In the genomic region with DNA sequence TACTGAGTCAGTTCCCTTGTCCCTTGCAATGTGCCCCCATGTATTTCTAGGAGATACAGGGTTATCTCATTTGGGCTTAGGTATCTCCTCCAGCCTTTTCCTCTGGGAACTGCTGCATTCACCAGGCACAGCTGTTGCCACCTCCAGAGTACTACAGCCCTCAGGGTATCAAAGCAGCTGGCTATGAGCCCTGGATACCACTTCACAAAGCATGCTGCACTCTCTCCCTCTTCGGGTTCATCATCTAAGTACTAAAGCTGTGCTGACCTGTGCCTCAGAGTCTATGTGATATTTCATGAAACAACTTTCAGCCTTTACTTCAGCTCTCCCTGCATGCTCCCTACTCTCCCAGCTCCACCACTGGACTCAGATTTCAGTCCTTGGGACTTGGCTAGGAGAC, we compare ENCODE assay signal across 23 cellular contexts.
DNase-seq lines count a peak whose midpoint lies in the region; ATAC-seq and TF ChIP-seq lines count a peak whose summit lies in the region.
"Had no signal": no experiment of that assay in that cellular context is flagged by ENCODE, and none has a peak within 500 bp of the region (broad histone marks: within the 10 kb centered on the region; RNA-seq: fewer than 3 reads in every experiment).

No MANE protein-coding gene starts in this region.

- WGBS in heart right ventricle, 2 donors: 42 to 52% methylated on average over 1 of the region's 1 CpG
- WGBS in right cardiac atrium: 49% methylated on average over 1 of the region's 1 CpG

- H3K27me3 ChIP-seq in heart right ventricle (no peaks in the 10 kb centered on the region), right cardiac atrium (ENCODE audit: control insufficient read depth, insufficient read depth) (no peaks in the 10 kb centered on the region)

- H3K4me1 Mint-ChIP-seq in activated CD4-positive, alpha-beta T cell treated with anti-CD3 and anti-CD28 coated beads, Interleukin-2, amount 10 ng/mL, durations not matched to agents 24 days and 14 days: no peaks in the 10 kb centered on the region
- H3K4me1 Mint-ChIP-seq: GM23338 had no signal

- ATAC-seq in left cardiac atrium (peak; percentile 26 to 55), heart right ventricle (no peak), right cardiac atrium (peak; percentile 26 to 51), HG02623 (IDR thresholded peaks at IDR 0.05; ENCODE audit: unreplicated experiment) (no peak)
- ATAC-seq: GM23338, K562 had no signal

- H3K27ac ChIP-seq in heart right ventricle (no peak overlapping the region), right cardiac atrium (ENCODE audit: low read length) (no peak overlapping the region)
- H3K27ac ChIP-seq: PC-9, SK-N-MC had no signal

- H3K9me3 Mint-ChIP-seq in activated CD4-positive, alpha-beta T cell treated with anti-CD3 and anti-CD28 coated beads, Interleukin-2, amount 10 ng/mL, durations not matched to agents 24 days and 14 days: peaks cover 4% of the 10 kb centered on the region
- H3K9me3 Mint-ChIP-seq: HFFc6 had no signal

- no peak for TF ChIP-seq CTCF in heart right ventricle (IDR thresholded peaks at IDR 0.05)

- intact Hi-C loops in left cardiac atrium (cut with DNase I): no loop called here
- intact Hi-C loops in heart right ventricle (cut with DNase I): no loop called here
- intact Hi-C loops in right cardiac atrium (cut with DNase I): no loop called here
- intact Hi-C loops in activated CD4-positive, alpha-beta T cell treated with anti-CD3 and anti-CD28 coated beads, Interleukin-2, amount 10 ng/mL, durations not matched to agents 24 days and 14 days (cut with micrococcal nuclease): no loop called here

- no peak overlapping the region for H3K27ac Mint-ChIP-seq in activated CD4-positive, alpha-beta T cell treated with anti-CD3 and anti-CD28 coated beads, Interleukin-2, amount 10 ng/mL, durations not matched to agents 24 days and 14 days
- H3K27ac Mint-ChIP-seq: GM23338, HFFc6 had no signal

- H3K4me3 ChIP-seq in heart right ventricle (no peak overlapping the region), right cardiac atrium (ENCODE audit: low read length) (no peak overlapping the region)
- H3K4me3 ChIP-seq: GM23338, HAP-1, K562, PC-9, SK-N-MC had no signal

- no peaks in the 10 kb centered on the region for H3K36me3 Mint-ChIP-seq in activated CD4-positive, alpha-beta T cell treated with anti-CD3 and anti-CD28 coated beads, Interleukin-2, amount 10 ng/mL, durations not matched to agents 24 days and 14 days (ENCODE audit: low read depth)

- peak; percentile 17 for DNase-seq in NCI-H1092 treated with DMSO at 0.1 percent for 48 hours (lab: John Stamatoyannopoulos, UW)
- DNase-seq in NCI-H1092 (lab: John Stamatoyannopoulos, UW): no peak
- no peak for DNase-seq in left cardiac atrium
- DNase-seq in heart right ventricle: no peak
- DNase-seq in right cardiac atrium: no peak
- no peak for DNase-seq in activated CD4-positive, alpha-beta T cell treated with anti-CD3 and anti-CD28 coated beads, Interleukin-2, amount 10 ng/mL, durations not matched to agents 24 days and 14 days
- DNase-seq: Calu3, HFFc6, Kasumi-1, NCI-H1105 treated with DMSO at 0.1 percent for 48 hours, NCI-H146, NCI-H1930, NCI-H2107, NCI-H226, NCI-H774, PC-9, RPMI8226, SHP77 treated with DMSO at 0.1 percent for 48 hours had no signal

- H3K4me3 Mint-ChIP-seq in activated CD4-positive, alpha-beta T cell treated with anti-CD3 and anti-CD28 coated beads, Interleukin-2, amount 10 ng/mL, durations not matched to agents 24 days and 14 days: no peak overlapping the region
- H3K4me3 Mint-ChIP-seq: GM23338, HFFc6 had no signal

- H3K36me3 ChIP-seq in heart right ventricle: no peaks in the 10 kb centered on the region
- H3K36me3 ChIP-seq: HAP-1 had no signal

- H3K4me1 ChIP-seq in heart right ventricle (no peaks in the 10 kb centered on the region), right cardiac atrium (ENCODE audit: control insufficient read depth, insufficient read depth, low read length) (no peaks in the 10 kb centered on the region)
- H3K4me1 ChIP-seq: HAP-1 had no signal

- no peaks in the 10 kb centered on the region for H3K27me3 Mint-ChIP-seq in activated CD4-positive, alpha-beta T cell treated with anti-CD3 and anti-CD28 coated beads, Interleukin-2, amount 10 ng/mL, durations not matched to agents 24 days and 14 days

- peaks cover 0 to 6% (median 0%) of the 10 kb centered on the region in 11 donors for H3K9me3 ChIP-seq in heart right ventricle
- H3K9me3 ChIP-seq in right cardiac atrium (ENCODE audit: control insufficient read depth, low read length): no peaks in the 10 kb centered on the region
- H3K9me3 ChIP-seq: HAP-1 had no signal

Comparison
In these comparisons a context has a peak if more than half of its experiments do, and no peak if none do; other contexts are left out.
1. ATAC-seq: peak in left cardiac atrium (2 of 2) and right cardiac atrium (2 of 2); none in heart right ventricle (0 of 8) and HG02623 (single experiment).